ENCODE assay signal across 20 cellular contexts in genomic region chr11:38332046-38332445, GRCh38.
DNase-seq lines count a peak whose midpoint lies in the region; ATAC-seq, FAIRE-seq and TF ChIP-seq lines count a peak whose summit lies in the region.
"Had no signal": no experiment of that assay in that cellular context is flagged by ENCODE, and none has a peak within 500 bp of the region (broad histone marks: within the 10 kb centered on the region; RNA-seq: fewer than 3 reads in every experiment).

No MANE protein-coding gene starts in this region.

- intact Hi-C loops in K562 (cut with micrococcal nuclease): no loop called here

- no peaks in the 10 kb centered on the region for H3K27me3 ChIP-seq in K562 (ENCODE audit: control insufficient read depth in 2 of 2, insufficient read depth in 2 of 2, low read length in 2 of 2)
- H3K27me3 ChIP-seq: BLaER1 had no signal

- FAIRE-seq in HTR-8/SVneo (lab: Jason Lieb, UNC): peak; percentile 33
- no peak for FAIRE-seq in K562 (lab: Jason Lieb, UNC)
- FAIRE-seq: G401.6, GM12892 had no signal

- H2AFZ ChIP-seq in K562 (ENCODE audit: low read depth, low read length): no peak overlapping the region

- H3K4me3 ChIP-seq in astrocyte of the cerebellum (ENCODE audit: low read depth, low read length) (no peak overlapping the region), K562 (no peak overlapping the region)
- H3K4me3 ChIP-seq: BLaER1 had no signal

- H3K9me1 ChIP-seq in K562 (ENCODE audit: control insufficient read depth, insufficient read depth, low read length): no peaks in the 10 kb centered on the region

- H3K4me3 Mint-ChIP-seq in activated T-cell treated with anti-CD3 and anti-CD28 coated beads, Interleukin-2, amount 50 U/mL, for 4 hours: no peak overlapping the region
- H3K4me3 Mint-ChIP-seq in activated naive CD8-positive, alpha-beta T cell treated with anti-CD3 and anti-CD28 coated beads, Interleukin-2, amount 50 U/mL, for 24 hours: no peak overlapping the region
- H3K4me3 Mint-ChIP-seq: B cell; CD4-positive, CD25-positive, alpha-beta regulatory T cell; CD8-positive, alpha-beta T cell; H9 had no signal

- no TSS peak for BruUV-seq in K562 (replicated peaks; lab: Mats Ljungman, UMichigan)

- H3K4me2 ChIP-seq in K562 (ENCODE audit: insufficient read depth, low read length): no peak overlapping the region
- H3K4me2 ChIP-seq: BLaER1 had no signal

- H3K27ac ChIP-seq in K562 (ENCODE audit: extremely low read depth, low read depth, low read length): no peak overlapping the region
- H3K27ac ChIP-seq: BLaER1, C4-2B had no signal

- TF ChIP-seq RAD21 in K562 (CRISPR knock-in tag; conservative IDR thresholded peaks at IDR 0.05 in 1 of 2, IDR thresholded peaks at IDR 0.05 in 1 of 2): no peak

- TF ChIP-seq CTCF in astrocyte of the cerebellum (IDR thresholded peaks at IDR 0.05; ENCODE audit: low read depth, low read length, missing control alignments): no peak
- TF ChIP-seq CTCF in K562 (IDR thresholded peaks at IDR 0.05 in 2 of 3, conservative IDR thresholded peaks at IDR 0.05 in 1 of 3; ENCODE audit: insufficient read depth in 2 of 3, low read depth in 1 of 3, low read length in 3 of 3): no peak

- H4K20me1 ChIP-seq in K562 (replicated peaks; ENCODE audit: control insufficient read depth, insufficient read depth, low read length): no peaks in the 10 kb centered on the region
- H4K20me1 ChIP-seq: BLaER1 had no signal

- H3K79me2 ChIP-seq in K562 (ENCODE audit: control insufficient read depth, insufficient read depth, low read length): peaks cover 66% of the 10 kb centered on the region

- no peaks in the 10 kb centered on the region for H3K27me3 Mint-ChIP-seq in activated T-cell treated with anti-CD3 and anti-CD28 coated beads, Interleukin-2, amount 50 U/mL, for 4 hours (ENCODE audit: low read depth)
- no peaks in the 10 kb centered on the region for H3K27me3 Mint-ChIP-seq in activated naive CD8-positive, alpha-beta T cell treated with anti-CD3 and anti-CD28 coated beads, Interleukin-2, amount 50 U/mL, for 24 hours
- H3K27me3 Mint-ChIP-seq: B cell; CD4-positive, CD25-positive, alpha-beta regulatory T cell had no signal

- H3K36me3 Mint-ChIP-seq in activated T-cell treated with anti-CD3 and anti-CD28 coated beads, Interleukin-2, amount 50 U/mL, for 4 hours (ENCODE audit: insufficient read depth): no peaks in the 10 kb centered on the region
- no peaks in the 10 kb centered on the region for H3K36me3 Mint-ChIP-seq in activated naive CD8-positive, alpha-beta T cell treated with anti-CD3 and anti-CD28 coated beads, Interleukin-2, amount 50 U/mL, for 24 hours (ENCODE audit: low read depth)
- H3K36me3 Mint-ChIP-seq: CD4-positive, CD25-positive, alpha-beta regulatory T cell; CD8-positive, alpha-beta T cell had no signal

- peak; percentile 26 for ATAC-seq in K562
- no peak for ATAC-seq in activated T-cell treated with anti-CD3 and anti-CD28 coated beads, Interleukin-2, amount 50 U/mL, for 4 hours
- ATAC-seq in activated naive CD8-positive, alpha-beta T cell treated with anti-CD3 and anti-CD28 coated beads, Interleukin-2, amount 50 U/mL, for 24 hours: no peak
- ATAC-seq: CD8-positive, alpha-beta T cell; HCT116 had no signal

- no peak overlapping the region for H3K9ac ChIP-seq in K562 (ENCODE audit: insufficient read depth in 1 of 2, low read depth in 2 of 2, low read length in 2 of 2)
- H3K9ac ChIP-seq: BLaER1 had no signal

- TF ChIP-seq POLR2A in K562 (conservative IDR thresholded peaks at IDR 0.05) (no peak), erythroblast (IDR thresholded peaks at IDR 0.05; ENCODE audit: low read length) (no peak)

- peaks cover 12% of the 10 kb centered on the region for H3K9me3 Mint-ChIP-seq in activated T-cell treated with anti-CD3 and anti-CD28 coated beads, Interleukin-2, amount 50 U/mL, for 4 hours
- peaks cover 13% of the 10 kb centered on the region for H3K9me3 Mint-ChIP-seq in activated naive CD8-positive, alpha-beta T cell treated with anti-CD3 and anti-CD28 coated beads, Interleukin-2, amount 50 U/mL, for 24 hours

- no peak for TF ChIP-seq EP300 in K562 (IDR thresholded peaks at IDR 0.05; ENCODE audit: low read length)

- in situ Hi-C loops in astrocyte of the cerebellum (cut with HindIII; ENCODE audit: low sequenced_read_pairs) (no loop called here), K562 (cut with MboI) (no loop called here)

- POLR2A ChIA-PET in K562 (lab: Yijun Ruan, JAX): no interaction called here

- DNase-seq in HTR-8/SVneo (ENCODE audit: insufficient read length, low spot score) (no peak), astrocyte of the cerebellum (ENCODE audit: low read depth) (peak; percentile 4), K562 (ENCODE audit: extremely low read depth in 1 of 4, low spot score in 3 of 4) (peak in 1 of 4 experiments; percentile 14), AG08396 (ENCODE audit: low spot score) (no peak), erythroblast (lab: John Stamatoyannopoulos, UW) (no peak)
- no peak for DNase-seq in activated T-cell treated with anti-CD3 and anti-CD28 coated beads, Interleukin-2, amount 50 U/mL, for 4 hours
- no peak for DNase-seq in activated naive CD8-positive, alpha-beta T cell treated with anti-CD3 and anti-CD28 coated beads, Interleukin-2, amount 50 U/mL, for 24 hours
- DNase-seq: Caco-2; CD4-positive, CD25-positive, alpha-beta regulatory T cell; CD8-positive, alpha-beta T cell; DMS153; DND-41; GOT3; H9 had no signal

- CTCF ChIA-PET in K562 (lab: Yijun Ruan, JAX; ENCODE audit: low intra/inter-chr PET ratio): no interaction called here

- H3K4me1 ChIP-seq in K562 (replicated peaks in 1 of 2; ENCODE audit: control insufficient read depth in 2 of 2, insufficient read depth in 2 of 2, low read length in 2 of 2): no peaks in the 10 kb centered on the region; a peak in 1 of 5 replicates
- H3K4me1 ChIP-seq: BLaER1, Caco-2 had no signal

- no peak overlapping the region for H3K27ac Mint-ChIP-seq in activated naive CD8-positive, alpha-beta T cell treated with anti-CD3 and anti-CD28 coated beads, Interleukin-2, amount 50 U/mL, for 24 hours
- H3K27ac Mint-ChIP-seq: B cell; CD4-positive, CD25-positive, alpha-beta regulatory T cell; CD8-positive, alpha-beta T cell; H9 had no signal

- WGBS in K562 (ENCODE audit: insufficient coverage, low coverage, missing lambda C conversion rate): 43% methylated on average over 3 of the region's 3 CpGs

- H3K4me1 Mint-ChIP-seq in activated T-cell treated with anti-CD3 and anti-CD28 coated beads, Interleukin-2, amount 50 U/mL, for 4 hours (ENCODE audit: low read depth): no peaks in the 10 kb centered on the region
- no peaks in the 10 kb centered on the region for H3K4me1 Mint-ChIP-seq in activated naive CD8-positive, alpha-beta T cell treated with anti-CD3 and anti-CD28 coated beads, Interleukin-2, amount 50 U/mL, for 24 hours
- H3K4me1 Mint-ChIP-seq: B cell; CD4-positive, CD25-positive, alpha-beta regulatory T cell had no signal

- H3K9me3 ChIP-seq in K562 (replicated peaks; ENCODE audit: control insufficient read depth, insufficient read depth, low read depth, low read length): no peaks in the 10 kb centered on the region
- H3K9me3 ChIP-seq: BLaER1, Caco-2 had no signal

- no peaks in the 10 kb centered on the region for H3K36me3 ChIP-seq in K562 (ENCODE audit: control insufficient read depth, insufficient read depth, low read length)
- H3K36me3 ChIP-seq: BLaER1 had no signal

TF ChIP-seq in K562, 482 proteins besides CTCF, POLR2A, EP300 and RAD21:
- TF ChIP-seq MEIS2 (IDR thresholded peaks at IDR 0.05; ENCODE audit: partially characterized antibody): peak; percentile 31
- TF ChIP-seq BRD4 (IDR thresholded peaks at IDR 0.05): no peak
